Comparison of ENCODE assay signal across 8 cellular contexts in the genomic region with DNA sequence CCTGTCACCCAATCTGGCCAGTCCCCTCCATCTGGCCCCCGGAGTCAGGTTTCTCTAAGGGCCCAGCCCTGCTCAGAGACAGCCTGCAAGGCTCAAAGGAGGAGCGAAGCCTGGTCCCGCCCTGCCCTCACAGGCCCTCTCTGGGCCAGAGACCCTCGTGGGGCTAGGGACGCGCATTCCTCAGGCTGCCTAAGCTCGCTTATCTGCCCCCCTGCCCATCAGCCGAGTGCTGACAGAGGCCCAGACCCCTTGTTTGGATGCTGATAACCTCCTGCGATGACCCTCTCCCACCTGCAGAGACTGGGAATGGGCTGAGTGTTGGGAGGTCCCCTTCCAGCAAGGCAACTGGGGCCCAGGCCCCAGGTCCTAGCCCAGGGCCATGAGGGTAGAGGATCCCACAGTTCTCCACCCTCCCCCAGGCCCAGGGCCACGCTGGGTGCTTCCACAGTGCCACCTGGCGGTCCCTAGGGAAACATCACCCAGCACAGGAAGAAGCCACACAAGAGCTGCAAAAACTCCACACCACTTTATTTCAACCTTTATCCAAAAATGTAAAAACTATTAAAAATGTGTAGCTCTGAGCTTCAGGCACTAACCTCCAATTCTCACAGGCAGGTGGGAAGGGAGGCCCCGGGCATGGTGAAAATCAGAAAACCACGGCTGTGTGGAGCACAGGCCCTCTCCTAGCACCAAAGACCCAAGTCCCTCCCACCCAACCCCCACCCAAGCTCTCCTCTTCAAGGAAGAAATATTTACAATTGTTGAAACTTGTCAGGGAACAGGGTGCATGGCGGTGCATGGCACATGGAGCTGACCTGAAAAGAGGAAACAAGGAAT. TPM values are rescaled to one million over a fixed set of nuclear protein-coding genes. Genes with fewer than 3 reads are reported as not detected.
DNase-seq lines count a peak whose midpoint lies in the region; ATAC-seq and TF ChIP-seq lines count a peak whose summit lies in the region.

No MANE protein-coding gene starts in this region.

- H3K27ac Mint-ChIP-seq in activated naive CD4-positive, alpha-beta T cell treated with anti-CD3 and anti-CD28 coated beads, Interleukin-2, amount 50 U/mL, for 24 hours, result no peak overlapping the region

- no peaks in the 10 kb centered on the region for H3K9me3 Mint-ChIP-seq in activated naive CD4-positive, alpha-beta T cell treated with anti-CD3 and anti-CD28 coated beads, Interleukin-2, amount 50 U/mL, for 24 hours

- in situ Hi-C loops in KBM-7 (cut with MboI; ENCODE audit: low pct_unique_long_range_greater_than_20kb, low sequenced_read_pairs), result no loop called here

- H3K36me3 ChIP-seq in GM06990 (ENCODE audit: control insufficient read depth, insufficient read depth, low read length) (no peaks in the 10 kb centered on the region), heart left ventricle (peaks cover 0 to 24% (median 22%) of the 10 kb centered on the region in 9 donors)

- H3K4me1 Mint-ChIP-seq in activated naive CD4-positive, alpha-beta T cell treated with anti-CD3 and anti-CD28 coated beads, Interleukin-2, amount 50 U/mL, for 24 hours, result peaks cover 57% of the 10 kb centered on the region

- peak; percentile 64 for ATAC-seq in SK-N-SH treated with all-trans-retinoic acid at 6 μM for 48 hours
- ATAC-seq in heart left ventricle, result peak in 3 of 4 donors; percentile 45 to 61 (median 50)
- ATAC-seq in GM18519 (IDR thresholded peaks at IDR 0.05; ENCODE audit: low FRiP score, unreplicated experiment), result no peak
- ATAC-seq in GM18505 (IDR thresholded peaks at IDR 0.05; ENCODE audit: unreplicated experiment), result no peak

- peaks cover 18% of the 10 kb centered on the region for H3K36me3 Mint-ChIP-seq in activated naive CD4-positive, alpha-beta T cell treated with anti-CD3 and anti-CD28 coated beads, Interleukin-2, amount 50 U/mL, for 24 hours

- WGBS in heart left ventricle, 4 donors, result 58 to 67% (median 62%) methylated on average over 7 to 14 of the region's 14 CpGs

- TF ChIP-seq CTCF in GM06990 (IDR thresholded peaks at IDR 0.05; ENCODE audit: insufficient read depth, low read length, poor library complexity, severe bottlenecking) (peak; percentile 94), heart left ventricle (IDR thresholded peaks at IDR 0.05) (peak; percentile 72 to 91 (median 81))

- peaks cover 0 to 58% (median 42%) of the 10 kb centered on the region in 12 donors for H3K4me1 ChIP-seq in heart left ventricle

- intact Hi-C loops in heart left ventricle (cut with DNase I), result loop anchor here in 9 of 10 donors (1.0 to 5.0 kb wide), 6 partner anchors 36 to 569 kb away; partner anchors contain the start of gene OGA (in 1 of the 9)

- H3K27me3 Mint-ChIP-seq in activated naive CD4-positive, alpha-beta T cell treated with anti-CD3 and anti-CD28 coated beads, Interleukin-2, amount 50 U/mL, for 24 hours, result peaks cover 16% of the 10 kb centered on the region

- H3K4me3 Mint-ChIP-seq in activated naive CD4-positive, alpha-beta T cell treated with anti-CD3 and anti-CD28 coated beads, Interleukin-2, amount 50 U/mL, for 24 hours, result peak overlapping the region; percentile 100

- H3K9me3 ChIP-seq in heart left ventricle, result no peaks in the 10 kb centered on the region

- no peak overlapping the region for H3K27ac ChIP-seq in heart left ventricle

- DNase-seq in GM06990 (ENCODE audit: extremely low read depth, insufficient read length) (peak; percentile 67), KBM-7 (peak; percentile 76), heart left ventricle (peak in 4 of 5 donors; percentile 53 to 79 (median 63)), retina (peak; percentile 78)

- H3K4me3 ChIP-seq in GM06990 (replicated peaks; ENCODE audit: low read depth, low read length) (no peak overlapping the region), heart left ventricle (no peak overlapping the region)

- H3K27me3 ChIP-seq in GM06990 (replicated peaks; ENCODE audit: control insufficient read depth, insufficient read depth, low read length) (no peaks in the 10 kb centered on the region; the same call in 1 of the 2 replicates), heart left ventricle (peaks cover 0 to 37% (median 18%) of the 10 kb centered on the region in 9 donors)

- TF ChIP-seq POLR2A in heart left ventricle (IDR thresholded peaks at IDR 0.05), result no peak
- TF ChIP-seq POLR2A in GM18505 (IDR thresholded peaks at IDR 0.05; ENCODE audit: borderline replicate concordance, extremely low read depth, insufficient read depth, insufficient read length), result no peak

TF ChIP-seq in SK-N-SH treated with all-trans-retinoic acid at 6 μM for 48 hours, 23 proteins besides CTCF, POLR2A, EP300 and RAD21:
- TF ChIP-seq CSRNP3 (CRISPR knock-in tag; IDR thresholded peaks at IDR 0.05) (no peak), TOX (CRISPR knock-in tag; IDR thresholded peaks at IDR 0.05; ENCODE audit: borderline replicate concordance) (no peak)
TF ChIP-seq in SK-N-SH treated with all-trans-retinoic acid at 6 μM for 48 hours: peak in this region for 0.

RNA-seq across cellular contexts. Expression of gene NPM3, which starts 2.2 kb away (rescaled TPM):
- 10 to 100 TPM in 4 of 9 donors, 1 to 10 TPM in 5; 5.9 to 23.1 (median 8.3) TPM for total RNA-seq in heart left ventricle
- 10 to 100 TPM; 11.0 to 24.9 TPM for polyA plus RNA-seq in heart left ventricle

RNA-seq across cellular contexts. Expression of gene FGF8, which starts 5.1 kb away (rescaled TPM):
- not detected for total RNA-seq in heart left ventricle
- not detected for polyA plus RNA-seq in heart left ventricle

RNA-seq across cellular contexts. Expression of gene OGA, which starts 37.2 kb away (rescaled TPM):
- total RNA-seq in heart left ventricle, result 100 to 1,000 TPM in 4 of 9 donors, 10 to 100 TPM in 5; 53.8 to 164 (median 92.6) TPM
- 10 to 100 TPM; 42.1 to 42.4 TPM for polyA plus RNA-seq in heart left ventricle

Comparison
In these comparisons a context has a peak if more than half of its experiments do, and no peak if none do; other contexts are left out.
1. ATAC-seq: peak in SK-N-SH treated with all-trans-retinoic acid at 6 μM for 48 hours (single experiment) and heart left ventricle (3 of 4); none in GM18519 (single experiment) and GM18505 (single experiment).
2. Peak in every context shown above with its lines, with median percentiles within 50 percentile points of each other: DNase-seq.